Comparison of ENCODE assay signal across 1 cellular context in genomic region chr12:50182461-50182860, GRCh38.
TF ChIP-seq lines count a peak whose summit lies in the region.

No MANE protein-coding gene starts in this region.

TF ChIP-seq in HepG2, 621 proteins besides CTCF, POLR2A, EP300 and RAD21 (continued from another document):
- TF ChIP-seq BRF2 (CRISPR knock-in tag; IDR thresholded peaks at IDR 0.05) (no peak), STAG1 (CRISPR knock-in tag; IDR thresholded peaks at IDR 0.05) (peak; percentile 57), MED8 (CRISPR knock-in tag; IDR thresholded peaks at IDR 0.05; ENCODE audit: insufficient replicate concordance) (no peak)
